In genomic region chr6:106103728-106104109, GRCh38 we compare ENCODE assay signal across 8 cellular contexts. TPM values are rescaled to one million over a fixed set of nuclear protein-coding genes. Genes with fewer than 3 reads are reported as not detected.
DNase-seq lines count a peak whose midpoint lies in the region; ATAC-seq and TF ChIP-seq lines count a peak whose summit lies in the region.

No MANE protein-coding gene starts in this region.

- no peaks in the 10 kb centered on the region for H3K9me3 Mint-ChIP-seq in activated T-helper 2 cell treated with anti-CD3 and anti-CD28 coated beads, Interferon-gamma antibody, Interleukin-2, Interleukin-4, amounts not matched to agents 10 μg/mL and 5 μg/mL and 100 μg/mL, durations not matched to agents 14 hours and 24 hours and 36 hours
- no peaks in the 10 kb centered on the region for H3K9me3 Mint-ChIP-seq in natural killer cell

- intact Hi-C loops in activated T-helper 2 cell treated with anti-CD3 and anti-CD28 coated beads, Interferon-gamma antibody, Interleukin-2, Interleukin-4, amounts not matched to agents 10 μg/mL and 5 μg/mL and 100 μg/mL, durations not matched to agents 14 hours and 24 hours and 36 hours (cut with micrococcal nuclease), result no loop called here
- intact Hi-C loops in natural killer cell (cut with micrococcal nuclease), result no loop called here

- H3K27me3 Mint-ChIP-seq in activated T-helper 2 cell treated with anti-CD3 and anti-CD28 coated beads, Interferon-gamma antibody, Interleukin-2, Interleukin-4, amounts not matched to agents 10 μg/mL and 5 μg/mL and 100 μg/mL, durations not matched to agents 14 hours and 24 hours and 36 hours (ENCODE audit: low read depth), result no peaks in the 10 kb centered on the region
- H3K27me3 Mint-ChIP-seq in natural killer cell (ENCODE audit: low read depth in 2 of 2), result no peaks in the 10 kb centered on the region

- peak overlapping the region; percentile 95 for H3K4me3 Mint-ChIP-seq in activated T-helper 2 cell treated with anti-CD3 and anti-CD28 coated beads, Interferon-gamma antibody, Interleukin-2, Interleukin-4, amounts not matched to agents 10 μg/mL and 5 μg/mL and 100 μg/mL, durations not matched to agents 14 hours and 24 hours and 36 hours (ENCODE audit: low read depth)
- peak overlapping the region; percentile 98 for H3K4me3 Mint-ChIP-seq in natural killer cell

- peaks cover 99% of the 10 kb centered on the region for H3K36me3 Mint-ChIP-seq in activated T-helper 2 cell treated with anti-CD3 and anti-CD28 coated beads, Interferon-gamma antibody, Interleukin-2, Interleukin-4, amounts not matched to agents 10 μg/mL and 5 μg/mL and 100 μg/mL, durations not matched to agents 14 hours and 24 hours and 36 hours (ENCODE audit: low read depth)
- H3K36me3 Mint-ChIP-seq in natural killer cell, result peaks cover 53% of the 10 kb centered on the region

- no peak for TF ChIP-seq CTCF in natural killer cell (IDR thresholded peaks at IDR 0.05)

- no peak for DNase-seq in activated CD4-positive, CD25-positive, alpha-beta regulatory T cell treated with anti-CD3 and anti-CD28 coated beads, Interleukin-2, amount 50 U/mL, for 72 hours
- DNase-seq in activated T-helper 2 cell treated with anti-CD3 and anti-CD28 coated beads, Interferon-gamma antibody, Interleukin-2, Interleukin-4, amounts not matched to agents 10 μg/mL and 5 μg/mL and 100 μg/mL, durations not matched to agents 14 hours and 24 hours and 36 hours (ENCODE audit: low spot score), result no peak
- DNase-seq in natural killer cell, result no peak
- DNase-seq in SKM-1 (lab: John Stamatoyannopoulos, UW; ENCODE audit: unreplicated experiment), result no peak
- no peak for DNase-seq in NCI-H1092 treated with DMSO at 0.1 percent for 48 hours (lab: John Stamatoyannopoulos, UW)

- H3K27ac Mint-ChIP-seq in activated T-helper 2 cell treated with anti-CD3 and anti-CD28 coated beads, Interferon-gamma antibody, Interleukin-2, Interleukin-4, amounts not matched to agents 10 μg/mL and 5 μg/mL and 100 μg/mL, durations not matched to agents 14 hours and 24 hours and 36 hours, result peak overlapping the region; percentile 65
- H3K27ac Mint-ChIP-seq in natural killer cell, result peak overlapping the region; percentile 98 to 99

- ATAC-seq in activated CD4-positive, CD25-positive, alpha-beta regulatory T cell treated with anti-CD3 and anti-CD28 coated beads, Interleukin-2, amount 50 U/mL, for 24 hours, result peak; percentile 47
- peak; percentile 41 for ATAC-seq in HG03442 (IDR thresholded peaks at IDR 0.05; ENCODE audit: unreplicated experiment)
- ATAC-seq in natural killer cell, result peak; percentile 30 to 52 (median 39)
- no peak for ATAC-seq in GM18873 (IDR thresholded peaks at IDR 0.05; ENCODE audit: low FRiP score, unreplicated experiment)

- peaks cover 70% of the 10 kb centered on the region for H3K4me1 Mint-ChIP-seq in activated T-helper 2 cell treated with anti-CD3 and anti-CD28 coated beads, Interferon-gamma antibody, Interleukin-2, Interleukin-4, amounts not matched to agents 10 μg/mL and 5 μg/mL and 100 μg/mL, durations not matched to agents 14 hours and 24 hours and 36 hours (ENCODE audit: low read depth)
- peaks cover 85 to 92% of the 10 kb centered on the region in 2 donors for H3K4me1 Mint-ChIP-seq in natural killer cell

RNA-seq across cellular contexts. Expression of gene PRDM1, which starts 17.6 kb away (rescaled TPM):
- 49.1 and 52.3 TPM in 2 replicates for total RNA-seq in activated T-helper 2 cell treated with anti-CD3 and anti-CD28 coated beads, Interferon-gamma antibody, Interleukin-2, Interleukin-4, amounts not matched to agents 10 μg/mL and 5 μg/mL and 100 μg/mL, durations not matched to agents 14 hours and 24 hours and 36 hours
- total RNA-seq in natural killer cell, result 100 to 1,000 TPM; 165 to 180 (median 177) TPM
